In the genomic region with DNA sequence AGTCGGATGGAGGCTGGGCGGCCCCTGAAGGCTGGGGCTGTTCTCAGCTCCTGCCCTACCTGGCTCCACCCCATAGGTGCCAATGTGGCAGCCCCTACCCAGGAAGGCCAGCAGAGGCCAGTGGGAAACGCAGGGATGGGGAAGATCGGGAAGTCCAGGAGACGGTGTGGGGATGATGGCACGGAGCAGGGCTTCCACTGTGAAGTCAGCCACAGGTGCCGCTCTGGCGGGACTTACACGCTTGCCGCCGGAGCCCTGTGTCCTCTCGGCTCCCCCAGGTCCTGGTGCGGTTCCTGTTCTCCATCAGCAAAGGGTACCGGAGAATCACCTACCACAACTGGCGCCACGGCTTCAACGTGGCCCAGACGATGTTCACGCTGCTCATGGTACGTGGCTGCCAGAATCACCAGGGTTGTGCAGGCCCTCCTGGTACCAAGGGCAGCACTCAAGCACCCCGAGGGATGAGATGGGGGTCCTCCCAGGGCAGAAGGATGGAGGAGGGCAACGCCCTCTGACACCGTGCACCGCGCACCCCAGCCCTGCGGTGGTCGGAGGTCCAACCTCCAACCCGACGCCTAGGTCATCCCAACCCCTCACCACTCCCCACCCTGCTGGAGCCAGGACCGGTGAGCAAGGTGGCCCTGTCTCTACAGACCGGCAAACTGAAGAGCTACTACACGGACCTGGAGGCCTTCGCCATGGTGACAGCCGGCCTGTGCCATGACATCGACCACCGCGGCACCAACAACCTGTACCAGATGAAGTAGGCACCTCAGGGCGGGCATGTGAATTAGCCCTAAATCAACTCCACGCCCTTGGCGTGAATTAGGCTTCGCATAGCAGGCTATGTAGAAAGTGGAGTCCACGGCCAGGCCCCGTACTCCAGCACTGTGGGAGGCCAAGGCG, we compare ENCODE assay signal across 12 cellular contexts. TPM values are rescaled to one million over a fixed set of nuclear protein-coding genes. Genes with fewer than 3 reads are reported as not detected.
DNase-seq lines count a peak whose midpoint lies in the region; TF ChIP-seq lines count a peak whose summit lies in the region.
"Had no signal": no experiment of that assay in that cellular context is flagged by ENCODE, and none has a peak within 500 bp of the region (broad histone marks: within the 10 kb centered on the region; RNA-seq: fewer than 3 reads in every experiment).

No MANE protein-coding gene starts in this region.

- no peak overlapping the region for H2BK20ac ChIP-seq in H9 (ENCODE audit: low read depth, low read length, poor library complexity, severe bottlenecking)

- peaks cover 5% of the 10 kb centered on the region for H3F3A ChIP-seq in neural progenitor cell (ENCODE audit: low read depth)

- no peaks in the 10 kb centered on the region for H3K36me3 ChIP-seq in neural progenitor cell
- no peaks in the 10 kb centered on the region for H3K36me3 ChIP-seq in mesenchymal stem cell (ENCODE audit: control insufficient read depth in 1 of 2, insufficient read depth in 2 of 2, low read depth in 1 of 2, low read length in 2 of 2)
- H3K36me3 ChIP-seq: cardiac muscle cell had no signal

- H3K9ac ChIP-seq in H9 (ENCODE audit: extremely low read depth, insufficient read length, low read length) (no peak overlapping the region), neural progenitor cell (no peak overlapping the region), mesenchymal stem cell (ENCODE audit: low read length) (no peak overlapping the region)

- H2BK15ac ChIP-seq in H9 (ENCODE audit: low read depth, low read length), result no peak overlapping the region
- H2BK15ac ChIP-seq in mesenchymal stem cell (ENCODE audit: low read depth, poor library complexity, severe bottlenecking), result no peak overlapping the region

- CTCF ChIA-PET in activated CD4-positive, alpha-beta T cell treated with anti-CD3 and anti-CD28 coated beads, Interleukin-2, amount 10 ng/mL, durations not matched to agents 7 days and 5 days (lab: Charles Lee), result interaction anchor here (1.5 to 3.6 kb wide), 2 partner anchors 12 to 18 kb away, joined by 3 to 22 read pairs; partner anchors contain the start of genes ATP5ME and MYL5

- H3K79me1 ChIP-seq in H9 (ENCODE audit: insufficient read depth, low read depth, low read length, poor library complexity, severe bottlenecking) (no peaks in the 10 kb centered on the region), mesenchymal stem cell (replicated peaks; ENCODE audit: low read length, poor library complexity, severe bottlenecking) (no peaks in the 10 kb centered on the region)

- H4K91ac ChIP-seq in H9 (ENCODE audit: insufficient read length, low read depth, low read length) (no peak overlapping the region), mesenchymal stem cell (ENCODE audit: low read length) (no peak overlapping the region)

- H3K27ac ChIP-seq in H9 (ENCODE audit: insufficient read length, low read depth, low read length) (no peak overlapping the region), neural progenitor cell (no peak overlapping the region), mesenchymal stem cell (ENCODE audit: low read length, poor library complexity, severe bottlenecking) (no peak overlapping the region), substantia nigra (ENCODE audit: low read depth, low read length, poor library complexity, severe bottlenecking) (no peak overlapping the region)
- H3K27ac ChIP-seq: skin epidermis had no signal

- H3K4me1 ChIP-seq in H9 (ENCODE audit: insufficient read depth, low read length) (no peaks in the 10 kb centered on the region), neural progenitor cell (peaks cover 5% of the 10 kb centered on the region), mesenchymal stem cell (ENCODE audit: control insufficient read depth, insufficient read depth, low read depth, low read length) (peaks cover 11% of the 10 kb centered on the region)

- H3K27me3 Mint-ChIP-seq in activated CD4-positive, alpha-beta T cell treated with anti-CD3 and anti-CD28 coated beads, Interleukin-2, amount 10 ng/mL, durations not matched to agents 7 days and 5 days, result no peaks in the 10 kb centered on the region
- H3K27me3 Mint-ChIP-seq in H9 (ENCODE audit: low read depth), result peaks cover 2% of the 10 kb centered on the region; the same call in 1 of the 2 replicates
- H3K27me3 Mint-ChIP-seq in brain, result peaks cover 4% of the 10 kb centered on the region
- H3K27me3 Mint-ChIP-seq in neural progenitor cell (ENCODE audit: insufficient read depth, low read depth), result peaks cover 13% of the 10 kb centered on the region

- H4K20me1 ChIP-seq in H9 (ENCODE audit: control insufficient read depth, insufficient read depth, insufficient read length), result no peaks in the 10 kb centered on the region
- no peaks in the 10 kb centered on the region for H4K20me1 ChIP-seq in neural progenitor cell (ENCODE audit: low read depth)

- H3K14ac ChIP-seq in H9 (ENCODE audit: insufficient read depth, low read length) (no peak overlapping the region), mesenchymal stem cell (ENCODE audit: low read length in 2 of 2) (no peak overlapping the region)

- no CpG with 5 or more reads among the region's 44 CpGs for WGBS in H9 (ENCODE audit: extremely low coverage, insufficient read length, low lambda C conversion rate)
- 95% methylated on average over 43 of the region's 44 CpGs for WGBS in mesenchymal stem cell

- H2BK12ac ChIP-seq in H9 (ENCODE audit: insufficient read length, low read depth, low read length) (no peak overlapping the region), mesenchymal stem cell (ENCODE audit: low read length in 2 of 2) (no peak overlapping the region)

- H3K23ac ChIP-seq in H9 (ENCODE audit: insufficient read length, low read depth, low read length), result no peak overlapping the region
- no peak overlapping the region for H3K23ac ChIP-seq in mesenchymal stem cell (ENCODE audit: low read length in 2 of 2)

- peaks cover 12% of the 10 kb centered on the region for H3K9me3 Mint-ChIP-seq in activated CD4-positive, alpha-beta T cell treated with anti-CD3 and anti-CD28 coated beads, Interleukin-2, amount 10 ng/mL, durations not matched to agents 7 days and 5 days
- H3K9me3 Mint-ChIP-seq in H9, result no peaks in the 10 kb centered on the region
- peaks cover 0 to 2% (median 0%) of the 10 kb centered on the region in 5 experiments for H3K9me3 Mint-ChIP-seq in brain
- no peaks in the 10 kb centered on the region for H3K9me3 Mint-ChIP-seq in neural progenitor cell

- H4K5ac ChIP-seq in H9 (ENCODE audit: insufficient read length, low read depth, low read length), result no peak overlapping the region

- POLR2A ChIA-PET in activated CD4-positive, alpha-beta T cell treated with anti-CD3 and anti-CD28 coated beads, Interleukin-2, amount 10 ng/mL, durations not matched to agents 7 days and 5 days (lab: Charles Lee), result no interaction called here

- H3K4me3 ChIP-seq in neural progenitor cell (no peak overlapping the region), mesenchymal stem cell (ENCODE audit: insufficient read depth in 1 of 2, low read depth in 1 of 2, low read length in 2 of 2) (no peak overlapping the region)

- H2BK5ac ChIP-seq in H9 (ENCODE audit: insufficient read length, low read length), result no peak overlapping the region
- no peak overlapping the region for H2BK5ac ChIP-seq in mesenchymal stem cell (ENCODE audit: low read depth, low read length, poor library complexity, severe bottlenecking)

- no peaks in the 10 kb centered on the region for H3K79me2 ChIP-seq in H9 (ENCODE audit: insufficient read depth, low read length)
- H3K79me2 ChIP-seq in neural progenitor cell (ENCODE audit: low read depth), result no peaks in the 10 kb centered on the region

- peak overlapping the region; percentile 73 for H3K4me3 Mint-ChIP-seq in activated CD4-positive, alpha-beta T cell treated with anti-CD3 and anti-CD28 coated beads, Interleukin-2, amount 10 ng/mL, durations not matched to agents 7 days and 5 days
- no peak overlapping the region; a peak in 1 of 5 replicates for H3K4me3 Mint-ChIP-seq in H9
- peak overlapping the region; percentile 52 to 87 (median 78) for H3K4me3 Mint-ChIP-seq in brain
- peak overlapping the region; percentile 33 for H3K4me3 Mint-ChIP-seq in neural progenitor cell

- TF ChIP-seq CTCF in H9 (conservative IDR thresholded peaks at IDR 0.05) (no peak), brain (conservative IDR thresholded peaks at IDR 0.05) (no peak), neural progenitor cell (IDR thresholded peaks at IDR 0.05) (no peak)

- no peak overlapping the region for H3T11ph ChIP-seq in H9 (ENCODE audit: low read length)

- H3K4ac ChIP-seq in H9 (ENCODE audit: low read depth, low read length) (no peak overlapping the region), mesenchymal stem cell (ENCODE audit: low read depth in 1 of 2, low read length in 2 of 2) (no peak overlapping the region)

- H3K27me3 ChIP-seq in H9 (ENCODE audit: insufficient read depth, low read length) (no peaks in the 10 kb centered on the region), neural progenitor cell (no peaks in the 10 kb centered on the region), mesenchymal stem cell (ENCODE audit: control insufficient read depth in 1 of 2, insufficient read depth in 1 of 2, low read length in 2 of 2) (peaks cover 0 to 46% of the 10 kb centered on the region in 2 experiments)
- H3K27me3 ChIP-seq: cardiac muscle cell had no signal

- H3K27ac Mint-ChIP-seq in activated CD4-positive, alpha-beta T cell treated with anti-CD3 and anti-CD28 coated beads, Interleukin-2, amount 10 ng/mL, durations not matched to agents 7 days and 5 days, result no peak overlapping the region
- H3K27ac Mint-ChIP-seq in H9 (no peak overlapping the region), brain (no peak overlapping the region), neural progenitor cell (no peak overlapping the region)

- H4K8ac ChIP-seq in H9 (replicated peaks; ENCODE audit: insufficient read length, low read depth, low read length), result no peak overlapping the region
- no peak overlapping the region for H4K8ac ChIP-seq in mesenchymal stem cell (ENCODE audit: low read length)

- H3K56ac ChIP-seq in H9 (ENCODE audit: insufficient read length, low read depth, low read length), result no peak overlapping the region

- no peak for DNase-seq in activated CD4-positive, alpha-beta T cell treated with anti-CD3 and anti-CD28 coated beads, Interleukin-2, amount 10 ng/mL, durations not matched to agents 7 days and 5 days
- DNase-seq in activated CD4-positive, alpha-beta T cell treated with anti-CD3 and anti-CD28 coated beads for 48 hours, result no peak
- DNase-seq in H9 (peak; percentile 20), neural progenitor cell (ENCODE audit: low spot score) (no peak), Ammon's horn (ENCODE audit: low spot score) (no peak), mesenchymal stem cell (no peak), substantia nigra (lab: John Stamatoyannopoulos, UW) (no peak)
- DNase-seq: NCI-H1436, NCI-H524 had no signal

- H2AK5ac ChIP-seq in H9 (ENCODE audit: insufficient read length, low read length) (no peak overlapping the region), mesenchymal stem cell (ENCODE audit: low read length, severe bottlenecking) (no peak overlapping the region)

- peaks cover 19% of the 10 kb centered on the region for H3K4me1 Mint-ChIP-seq in activated CD4-positive, alpha-beta T cell treated with anti-CD3 and anti-CD28 coated beads, Interleukin-2, amount 10 ng/mL, durations not matched to agents 7 days and 5 days
- H3K4me1 Mint-ChIP-seq in H9 (peaks cover 0 to 3% of the 10 kb centered on the region in 2 experiments; a peak in 1 of 4 replicates), brain (no peaks in the 10 kb centered on the region), neural progenitor cell (no peaks in the 10 kb centered on the region)

- H3K18ac ChIP-seq in H9 (ENCODE audit: insufficient read length, low read depth, low read length) (no peak overlapping the region), mesenchymal stem cell (ENCODE audit: low read depth in 1 of 2, low read length in 2 of 2) (no peak overlapping the region)

- peaks cover 14% of the 10 kb centered on the region for H3K36me3 Mint-ChIP-seq in activated CD4-positive, alpha-beta T cell treated with anti-CD3 and anti-CD28 coated beads, Interleukin-2, amount 10 ng/mL, durations not matched to agents 7 days and 5 days (ENCODE audit: low read depth)
- H3K36me3 Mint-ChIP-seq in H9 (ENCODE audit: insufficient read depth in 1 of 3, low read depth in 3 of 3) (peaks cover 0 to 2% (median 0%) of the 10 kb centered on the region in 3 experiments; a peak in 4 of 7 replicates), brain (no peaks in the 10 kb centered on the region), neural progenitor cell (no peaks in the 10 kb centered on the region)

- H3K9me3 ChIP-seq in H9 (ENCODE audit: control insufficient read depth, low read depth, low read length) (no peaks in the 10 kb centered on the region), neural progenitor cell (ENCODE audit: low read depth) (no peaks in the 10 kb centered on the region), mesenchymal stem cell (ENCODE audit: control insufficient read depth, low read length) (no peaks in the 10 kb centered on the region)

- H3K4me2 ChIP-seq in H9 (ENCODE audit: insufficient read depth, insufficient read length, low read length) (no peak overlapping the region), neural progenitor cell (no peak overlapping the region), mesenchymal stem cell (ENCODE audit: low read length, poor library complexity, severe bottlenecking) (no peak overlapping the region)

- no peak overlapping the region for H2AFZ ChIP-seq in H9 (ENCODE audit: low read length)
- no peak overlapping the region for H2AFZ ChIP-seq in neural progenitor cell (replicated peaks)
- H2AFZ ChIP-seq in mesenchymal stem cell (ENCODE audit: low read depth, low read length), result no peak overlapping the region

- no peak overlapping the region for H2BK120ac ChIP-seq in H9 (ENCODE audit: low read depth, low read length, poor library complexity, severe bottlenecking)
- H2BK120ac ChIP-seq in mesenchymal stem cell (ENCODE audit: low read depth, low read length), result no peak overlapping the region

- H3K23me2 ChIP-seq in H9 (ENCODE audit: insufficient read length, low read depth, low read length, poor library complexity, severe bottlenecking), result peaks cover 2% of the 10 kb centered on the region

RNA-seq across cellular contexts. Expression of gene ATP5ME, which starts 12.0 kb away (rescaled TPM):
- 100 to 1,000 TPM; 162 to 183 TPM for total RNA-seq in activated CD4-positive, alpha-beta T cell treated with anti-CD3 and anti-CD28 coated beads, Interleukin-2, amount 10 ng/mL, durations not matched to agents 7 days and 5 days
- total RNA-seq in H9 (2021) (425 and 433 TPM in 2 replicates), neural progenitor cell (ENCODE audit: low replicate concordance) (95.1 and 114 TPM in 2 replicates)
- 717 TPM for polyA plus RNA-seq in brain (ENCODE audit: insufficient read depth, low read depth, low replicate concordance)
- polyA plus RNA-seq in mesenchymal stem cell (2013, experiment 1 of 2), result 1,109 TPM
- polyA plus RNA-seq in mesenchymal stem cell (2013, experiment 2 of 2), result 1,079 TPM

RNA-seq across cellular contexts. Expression of gene MYL5, which starts 12.2 kb away (rescaled TPM):
- total RNA-seq in activated CD4-positive, alpha-beta T cell treated with anti-CD3 and anti-CD28 coated beads, Interleukin-2, amount 10 ng/mL, durations not matched to agents 7 days and 5 days, result 10 to 100 TPM; 17.8 to 19.0 TPM
- 18.0 and 18.4 TPM in 2 replicates for total RNA-seq in H9 (2021)
- polyA plus RNA-seq in brain (ENCODE audit: insufficient read depth, low read depth, low replicate concordance), result 11.6 TPM
- total RNA-seq in neural progenitor cell (ENCODE audit: low replicate concordance), result 0.21 and 10.0 TPM in 2 replicates
- 15.0 TPM for polyA plus RNA-seq in mesenchymal stem cell (2013, experiment 1 of 2)
- 13.1 TPM for polyA plus RNA-seq in mesenchymal stem cell (2013, experiment 2 of 2)

RNA-seq across cellular contexts. Expression of gene SLC49A3, which starts 26.8 kb away (rescaled TPM):
- under 1 TPM in 1 of 2 experiments, not detected in 1; 0.35 TPM for total RNA-seq in activated CD4-positive, alpha-beta T cell treated with anti-CD3 and anti-CD28 coated beads, Interleukin-2, amount 10 ng/mL, durations not matched to agents 7 days and 5 days
- 6.8 and 6.9 TPM in 2 replicates for total RNA-seq in H9 (2021)
- 1.0 TPM for polyA plus RNA-seq in brain (ENCODE audit: insufficient read depth, low read depth, low replicate concordance)
- total RNA-seq in neural progenitor cell (ENCODE audit: low replicate concordance), result 1.9 and 3.4 TPM in 2 replicates
- polyA plus RNA-seq in mesenchymal stem cell (2013, experiment 1 of 2), result 1.4 TPM
- 1.3 TPM for polyA plus RNA-seq in mesenchymal stem cell (2013, experiment 2 of 2)

RNA-seq across cellular contexts. Expression of gene PDE6B, which starts 36.7 kb away (rescaled TPM):
- 10 to 100 TPM; 15.9 to 18.7 TPM for total RNA-seq in activated CD4-positive, alpha-beta T cell treated with anti-CD3 and anti-CD28 coated beads, Interleukin-2, amount 10 ng/mL, durations not matched to agents 7 days and 5 days
- total RNA-seq in H9 (2021) (10.2 and 10.8 TPM in 2 replicates), neural progenitor cell (ENCODE audit: low replicate concordance) (4.3 and 19.5 TPM in 2 replicates)
- 8.7 TPM for polyA plus RNA-seq in brain (ENCODE audit: insufficient read depth, low read depth, low replicate concordance)
- 1.3 TPM for polyA plus RNA-seq in mesenchymal stem cell (2013, experiment 1 of 2)
- polyA plus RNA-seq in mesenchymal stem cell (2013, experiment 2 of 2), result 0.97 TPM

RNA-seq across cellular contexts. Expression of gene PCGF3, which starts 43.5 kb away (rescaled TPM):
- 10 to 100 TPM; 34.9 to 36.8 TPM for total RNA-seq in activated CD4-positive, alpha-beta T cell treated with anti-CD3 and anti-CD28 coated beads, Interleukin-2, amount 10 ng/mL, durations not matched to agents 7 days and 5 days
- 42.6 and 43.1 TPM in 2 replicates for total RNA-seq in H9 (2021)
- polyA plus RNA-seq in brain (ENCODE audit: insufficient read depth, low read depth, low replicate concordance), result 27.6 TPM
- total RNA-seq in neural progenitor cell (ENCODE audit: low replicate concordance), result 44.7 and 59.1 TPM in 2 replicates
- 33.6 TPM for polyA plus RNA-seq in mesenchymal stem cell (2013, experiment 1 of 2)
- polyA plus RNA-seq in mesenchymal stem cell (2013, experiment 2 of 2), result 32.1 TPM

Comparison
In these comparisons a context has a peak if more than half of its experiments do, and no peak if none do; other contexts are left out.
1. H3K4me3 Mint-ChIP-seq: peak in activated CD4-positive, alpha-beta T cell treated with anti-CD3 and anti-CD28 coated beads, Interleukin-2, amount 10 ng/mL, durations not matched to agents 7 days and 5 days (single experiment), brain (5 of 5) and neural progenitor cell (single experiment); none in H9 (0 of 2).